19 cellular contexts compared by ENCODE assay signal in the genomic region with DNA sequence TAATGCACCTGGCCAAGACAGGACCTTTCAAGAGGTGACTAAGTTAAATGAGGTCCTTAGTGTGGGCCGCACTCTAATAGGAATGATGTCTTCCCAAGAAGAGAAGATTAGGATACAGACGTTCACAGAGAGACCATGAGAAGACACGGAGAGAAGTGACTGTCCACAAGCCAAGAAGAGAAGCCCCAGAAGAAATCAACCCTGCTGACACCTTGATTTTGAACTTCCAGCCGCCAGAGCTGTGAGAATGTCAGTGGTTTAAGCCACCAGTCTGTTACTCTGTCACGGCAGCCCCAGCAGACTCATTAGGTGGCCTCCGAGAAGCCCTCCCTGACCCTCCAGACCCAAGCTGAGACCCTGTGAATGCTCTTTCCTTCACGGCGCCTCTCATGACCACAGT.
"Had no signal": no experiment of that assay in that cellular context is flagged by ENCODE, and none has a peak within 500 bp of the region (broad histone marks: within the 10 kb centered on the region; RNA-seq: fewer than 3 reads in every experiment).

No MANE protein-coding gene starts in this region.

- H3K27me3 ChIP-seq: adrenal gland, pancreas had no signal

- H3K27me3 Mint-ChIP-seq: dendritic cell treated with granulocyte-macrophage colony-stimulating factor and Interleukin-4, amounts not matched to agents 40 ng/mL and 50 ng/mL, for 4 days had no signal

- H3K4me1 ChIP-seq: left ventricle myocardium inferior, pancreas had no signal

- FAIRE-seq: endothelial cell of umbilical vein, pancreas had no signal

- ATAC-seq: heart right ventricle; pancreas; sciatic nerve; stimulated activated naive B cell treated with anti-CD40 and anti-IgM and Interleukin-4, amounts not matched to agents 10 μg/mL and 1 μg/mL and 100 μg/mL, for 72 hours had no signal

- H3K4me3 Mint-ChIP-seq: dendritic cell treated with granulocyte-macrophage colony-stimulating factor and Interleukin-4, amounts not matched to agents 40 ng/mL and 50 ng/mL, for 4 days; stimulated activated naive B cell treated with anti-CD40 and anti-IgM and Interleukin-4, amounts not matched to agents 10 μg/mL and 1 μg/mL and 100 μg/mL, for 72 hours had no signal

- DNase-seq: activated CD4-positive, alpha-beta T cell treated with anti-CD3 and anti-CD28 coated beads for 48 hours; activated CD4-positive, CD25-positive, alpha-beta regulatory T cell; activated CD8-positive, alpha-beta memory T cell treated with anti-CD3 and anti-CD28 coated beads for 24 hours; activated CD8-positive, alpha-beta memory T cell treated with anti-CD3 and anti-CD28 coated beads, Interleukin-2, amount 50 U/mL, for 48 hours; activated naive CD4-positive, alpha-beta T cell; adrenal gland; effector CD8-positive, alpha-beta T cell; esophagus squamous epithelium; heart right ventricle; kidney glomerular epithelial cell; left ventricle myocardium inferior; stimulated activated CD4-positive, alpha-beta T cell treated with anti-CD3 and anti-CD28 coated beads, Interleukin-4, amount 100 ng/mL, for 24 hours; stimulated activated naive B cell treated with anti-CD40 and anti-IgM and Interleukin-4, amounts not matched to agents 10 μg/mL and 1 μg/mL and 100 μg/mL, for 72 hours; T-helper 9 cell had no signal

- H3K4me2 ChIP-seq: smooth muscle cell had no signal

- H3K9me3 Mint-ChIP-seq: dendritic cell treated with granulocyte-macrophage colony-stimulating factor and Interleukin-4, amounts not matched to agents 40 ng/mL and 50 ng/mL, for 4 days; stimulated activated naive B cell treated with anti-CD40 and anti-IgM and Interleukin-4, amounts not matched to agents 10 μg/mL and 1 μg/mL and 100 μg/mL, for 72 hours had no signal

- H3K36me3 Mint-ChIP-seq: stimulated activated naive B cell treated with anti-CD40 and anti-IgM and Interleukin-4, amounts not matched to agents 10 μg/mL and 1 μg/mL and 100 μg/mL, for 72 hours had no signal

- H3K4me3 ChIP-seq: adrenal gland, esophagus squamous epithelium, heart right ventricle, left ventricle myocardium inferior, pancreas, smooth muscle cell had no signal

- H3K36me3 ChIP-seq: adrenal gland, esophagus squamous epithelium, heart right ventricle, left ventricle myocardium inferior, pancreas had no signal

- H3K27ac ChIP-seq: adrenal gland, esophagus squamous epithelium, heart right ventricle, left ventricle myocardium inferior, pancreas had no signal

- H3K9me3 ChIP-seq: adrenal gland, esophagus squamous epithelium, heart right ventricle, left ventricle myocardium inferior, pancreas had no signal
